In the genomic region with DNA sequence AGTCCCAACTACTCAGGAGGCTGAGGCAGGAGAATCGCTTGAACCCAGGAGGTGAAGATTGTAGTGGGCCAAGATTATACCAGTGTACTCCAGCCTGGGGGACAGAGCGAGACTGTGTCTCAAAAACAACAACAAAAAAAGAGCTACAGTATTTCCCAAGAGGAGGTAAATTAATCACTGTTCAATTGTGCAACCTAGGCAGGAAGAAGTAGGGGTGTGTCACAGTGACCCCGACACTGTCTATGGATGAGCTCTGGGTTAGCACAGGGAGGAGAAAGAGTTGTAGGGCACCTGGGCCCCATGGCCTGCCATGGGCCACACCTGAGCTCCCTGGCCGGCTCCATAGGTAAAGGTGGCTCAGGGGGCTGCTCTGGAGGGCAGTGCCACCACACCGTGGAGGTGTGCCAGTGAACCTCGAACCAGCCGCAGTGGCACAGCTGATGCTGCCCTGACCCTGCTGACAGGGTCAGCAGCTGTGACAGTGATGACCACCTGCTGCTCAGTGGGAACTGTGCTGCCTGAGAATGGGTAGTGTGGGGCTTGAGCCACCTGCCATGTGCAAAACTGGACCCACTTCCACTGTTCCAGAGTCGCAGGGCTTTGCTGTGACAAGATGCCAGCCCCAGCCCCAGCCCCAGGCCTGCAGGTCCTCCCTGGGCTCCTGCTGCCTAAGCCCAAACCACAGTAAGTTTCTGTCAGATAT, we compare ENCODE assay signal across 29 cellular contexts.
DNase-seq lines count a peak whose midpoint lies in the region; ATAC-seq and TF ChIP-seq lines count a peak whose summit lies in the region.
"Had no signal": no experiment of that assay in that cellular context is flagged by ENCODE, and none has a peak within 500 bp of the region (broad histone marks: within the 10 kb centered on the region; RNA-seq: fewer than 3 reads in every experiment).

No MANE protein-coding gene starts in this region.

- TF ChIP-seq CTCF in RWPE1 (conservative IDR thresholded peaks at IDR 0.05; ENCODE audit: low read depth) (no peak), fibroblast of mammary gland (conservative IDR thresholded peaks at IDR 0.05; ENCODE audit: control insufficient read depth, insufficient read depth, low read depth, low read length) (no peak), osteoblast (IDR thresholded peaks at IDR 0.05; ENCODE audit: extremely low read depth, low read depth, low read length) (no peak)

- POLR2A ChIA-PET in RWPE1 (lab: Yijun Ruan, JAX; ENCODE audit: low non-redundant PET) = no interaction called here

- ATAC-seq in GM18498 (IDR thresholded peaks at IDR 0.05; ENCODE audit: unreplicated experiment) = no peak
- ATAC-seq: activated CD4-positive, alpha-beta T cell treated with anti-CD3 and anti-CD28 coated beads for 36 hours; activated CD8-positive, alpha-beta T cell treated with anti-CD3 and anti-CD28 coated beads, Interleukin-2, amount 10 ng/mL, durations not matched to agents 7 days and 5 days; activated T-helper 17 cell treated with anti-CD3 and anti-CD28 coated beads, Interleukin-2, amount 50 U/mL, for 72 hours; stimulated activated naive B cell treated with anti-CD40 and anti-IgM and Interleukin-4, amounts not matched to agents 10 μg/mL and 1 μg/mL and 100 μg/mL, for 72 hours had no signal

- peaks cover 15% of the 10 kb centered on the region for H3K4me1 ChIP-seq in osteoblast (ENCODE audit: insufficient read depth, low read length)
- H3K4me1 ChIP-seq: colonic mucosa, upper lobe of left lung had no signal

- no peaks in the 10 kb centered on the region for H3K36me3 ChIP-seq in osteoblast (ENCODE audit: insufficient read depth, low read length)
- H3K36me3 ChIP-seq: colonic mucosa had no signal

- H2AFZ ChIP-seq in osteoblast (ENCODE audit: low read length) = no peak overlapping the region
- H2AFZ ChIP-seq: hepatocyte had no signal

- no peaks in the 10 kb centered on the region for H3K9me3 ChIP-seq in osteoblast (ENCODE audit: low read depth, low read length)
- H3K9me3 ChIP-seq: colonic mucosa, upper lobe of left lung had no signal

- CTCF ChIA-PET in RWPE1 (lab: Yijun Ruan, JAX) = no interaction called here

- no peaks in the 10 kb centered on the region for H3K27me3 ChIP-seq in osteoblast (ENCODE audit: insufficient read depth, low read length)
- H3K27me3 ChIP-seq: colonic mucosa, hepatocyte, upper lobe of left lung had no signal

- no peak overlapping the region for H3K4me3 ChIP-seq in fibroblast of mammary gland (ENCODE audit: control insufficient read depth, low read depth, low read length)
- no peak overlapping the region for H3K4me3 ChIP-seq in osteoblast (ENCODE audit: insufficient read depth, low read length)
- H3K4me3 ChIP-seq: colonic mucosa, hepatocyte, lung, skin epidermis, upper lobe of left lung had no signal

- H4K20me1 ChIP-seq in osteoblast (ENCODE audit: insufficient read depth, low read length) = peaks cover 4% of the 10 kb centered on the region

- no peaks in the 10 kb centered on the region for H3K79me2 ChIP-seq in osteoblast (ENCODE audit: insufficient read depth, low read length)
- H3K79me2 ChIP-seq: hepatocyte had no signal

- peak; percentile 40 for DNase-seq in HPDE6-E6E7 (ENCODE audit: extremely low spot score)
- peak; percentile 26 for DNase-seq in RWPE1 (ENCODE audit: low spot score)
- DNase-seq in fibroblast of mammary gland (ENCODE audit: low read depth) = peak; percentile 38
- peak; percentile 57 for DNase-seq in osteoblast (ENCODE audit: insufficient read length, low spot score, missing footprints)
- no peak for DNase-seq in DMS 273 (lab: John Stamatoyannopoulos, UW; ENCODE audit: unreplicated experiment)
- no peak for DNase-seq in activated CD4-positive, CD25-positive, alpha-beta regulatory T cell (lab: John Stamatoyannopoulos, UW)
- DNase-seq: activated CD4-positive, alpha-beta T cell treated with anti-CD3 and anti-CD28 coated beads for 36 hours; activated CD8-positive, alpha-beta T cell treated with anti-CD3 and anti-CD28 coated beads, Interleukin-2, amount 10 ng/mL, durations not matched to agents 7 days and 5 days; activated naive CD4-positive, alpha-beta T cell treated with anti-CD3 and anti-CD28 coated beads, Interleukin-2, amount 10 ng/mL, durations not matched to agents 7 days and 5 days; colonic mucosa; DMS79; effector memory CD4-positive, alpha-beta T cell; erythroblast; GDM1; KG1; MM.1S; NCI-H1436; NCI-H2081; NCI-H524 treated with DMSO at 0.1 percent for 48 hours; NK-92 treated with Interleukin-12 subunit alpha and Interleukin-12 subunit beta, amount 100 ng/mL, for 24 hours; stimulated activated naive B cell treated with anti-CD40 and anti-IgM and Interleukin-4, amounts not matched to agents 10 μg/mL and 1 μg/mL and 100 μg/mL, for 72 hours; SW 1271 had no signal

- peak overlapping the region; percentile 30; the same call in 1 of the 2 replicates for H3K27ac ChIP-seq in RWPE1
- no peak overlapping the region for H3K27ac ChIP-seq in osteoblast (ENCODE audit: low read depth, low read length)
- H3K27ac ChIP-seq: C4-2B, colonic mucosa, hepatocyte, skin epidermis, upper lobe of left lung had no signal

- no peak overlapping the region for H3K4me2 ChIP-seq in osteoblast (ENCODE audit: insufficient read depth, low read length)
- H3K4me2 ChIP-seq: hepatocyte had no signal

Comparison
In these comparisons a context has a peak if more than half of its experiments do, and no peak if none do; other contexts are left out.
1. DNase-seq: peak in HPDE6-E6E7 (single experiment), RWPE1 (single experiment), fibroblast of mammary gland (single experiment) and osteoblast (single experiment); none in DMS 273 (single experiment) and activated CD4-positive, CD25-positive, alpha-beta regulatory T cell (0 of 4).